Comparison of ENCODE assay signal across 1 cellular context in the genomic region with DNA sequence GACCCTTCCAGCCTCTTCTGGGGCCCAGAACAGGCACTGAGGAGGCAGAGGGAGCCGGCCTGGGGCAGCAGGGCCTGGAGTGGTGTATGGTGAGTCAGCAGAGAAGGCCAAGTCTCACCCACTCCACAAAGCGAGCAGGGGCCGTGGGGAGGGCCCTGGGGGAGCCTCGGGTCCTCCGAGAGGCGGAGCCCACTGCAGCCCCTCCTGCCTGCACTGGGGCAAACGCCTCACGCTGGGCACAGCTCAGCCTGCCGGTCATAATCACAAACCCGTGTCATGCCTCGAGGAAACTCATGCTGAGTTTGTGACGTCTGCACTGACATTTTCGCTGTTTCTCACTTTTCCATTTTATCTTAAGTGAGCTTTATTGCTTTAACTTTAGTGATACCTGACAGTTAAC.
TF ChIP-seq lines count a peak whose summit lies in the region.

No MANE protein-coding gene starts in this region.

TF ChIP-seq in K562, 482 proteins besides CTCF, POLR2A, EP300 and RAD21 (continues in another document):
- no peak for TF ChIP-seq ILK (tag; IDR thresholded peaks at IDR 0.05; ENCODE audit: borderline replicate concordance, low read depth)
- no peak for TF ChIP-seq ARNT (IDR thresholded peaks at IDR 0.05)
- TF ChIP-seq EWSR1 (IDR thresholded peaks at IDR 0.05; ENCODE audit: borderline replicate concordance, low read depth, partially characterized antibody), result no peak
- TF ChIP-seq NFXL1 (CRISPR knock-in tag; IDR thresholded peaks at IDR 0.05), result no peak
- no peak for TF ChIP-seq TRIM25 (IDR thresholded peaks at IDR 0.05; ENCODE audit: borderline replicate concordance)
- TF ChIP-seq ZNF324 (CRISPR knock-in tag; IDR thresholded peaks at IDR 0.05), result no peak
- TF ChIP-seq C11orf30 (IDR thresholded peaks at IDR 0.05; ENCODE audit: low read depth), result peak; percentile 57; the same call in 1 of the 2 replicates
- TF ChIP-seq HOXB6 (CRISPR knock-in tag; IDR thresholded peaks at IDR 0.05; ENCODE audit: borderline replicate concordance), result no peak
- TF ChIP-seq SMAD2 (IDR thresholded peaks at IDR 0.05; ENCODE audit: low read depth, low read length), result no peak
- TF ChIP-seq MCM2 (IDR thresholded peaks at IDR 0.05; ENCODE audit: low read depth), result no peak
- TF ChIP-seq ZSCAN29 (IDR thresholded peaks at IDR 0.05), result no peak
- TF ChIP-seq L3MBTL2 (IDR thresholded peaks at IDR 0.05), result peak; percentile 45; the same call in 1 of the 2 replicates
- TF ChIP-seq PHB (CRISPR knock-in tag; IDR thresholded peaks at IDR 0.05), result no peak
- no peak for TF ChIP-seq BRD4 (IDR thresholded peaks at IDR 0.05)
- TF ChIP-seq ZNF316 (IDR thresholded peaks at IDR 0.05), result peak; percentile 55; the same call in 1 of the 2 replicates
- TF ChIP-seq TBL1XR1 (IDR thresholded peaks at IDR 0.05; ENCODE audit: low read length in 2 of 2), result no peak
- TF ChIP-seq, protein P1, sequence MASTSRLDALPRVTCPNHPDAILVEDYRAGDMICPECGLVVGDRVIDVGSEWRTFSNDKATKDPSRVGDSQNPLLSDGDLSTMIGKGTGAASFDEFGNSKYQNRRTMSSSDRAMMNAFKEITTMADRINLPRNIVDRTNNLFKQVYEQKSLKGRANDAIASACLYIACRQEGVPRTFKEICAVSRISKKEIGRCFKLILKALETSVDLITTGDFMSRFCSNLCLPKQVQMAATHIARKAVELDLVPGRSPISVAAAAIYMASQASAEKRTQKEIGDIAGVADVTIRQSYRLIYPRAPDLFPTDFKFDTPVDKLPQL (IDR thresholded peaks at IDR 0.05; ENCODE audit: extremely low read depth, insufficient read length), result no peak
- TF ChIP-seq EGR1 (conservative IDR thresholded peaks at IDR 0.05), result no peak
- no peak for TF ChIP-seq FOXK2 (conservative IDR thresholded peaks at IDR 0.05 in 1 of 2, IDR thresholded peaks at IDR 0.05 in 1 of 2; ENCODE audit: low read depth in 2 of 2)
- no peak for TF ChIP-seq DMBX1 (CRISPR knock-in tag; IDR thresholded peaks at IDR 0.05; ENCODE audit: borderline replicate concordance)
- TF ChIP-seq TAL1 (IDR thresholded peaks at IDR 0.05), result no peak
- no peak for TF ChIP-seq ZNF561 (CRISPR knock-in tag; conservative IDR thresholded peaks at IDR 0.05)
- no peak for TF ChIP-seq PHF8 (IDR thresholded peaks at IDR 0.05; ENCODE audit: borderline replicate concordance, low read length)
- TF ChIP-seq DDX20 (tag; IDR thresholded peaks at IDR 0.05; ENCODE audit: low read depth), result no peak
- TF ChIP-seq, protein P2, sequence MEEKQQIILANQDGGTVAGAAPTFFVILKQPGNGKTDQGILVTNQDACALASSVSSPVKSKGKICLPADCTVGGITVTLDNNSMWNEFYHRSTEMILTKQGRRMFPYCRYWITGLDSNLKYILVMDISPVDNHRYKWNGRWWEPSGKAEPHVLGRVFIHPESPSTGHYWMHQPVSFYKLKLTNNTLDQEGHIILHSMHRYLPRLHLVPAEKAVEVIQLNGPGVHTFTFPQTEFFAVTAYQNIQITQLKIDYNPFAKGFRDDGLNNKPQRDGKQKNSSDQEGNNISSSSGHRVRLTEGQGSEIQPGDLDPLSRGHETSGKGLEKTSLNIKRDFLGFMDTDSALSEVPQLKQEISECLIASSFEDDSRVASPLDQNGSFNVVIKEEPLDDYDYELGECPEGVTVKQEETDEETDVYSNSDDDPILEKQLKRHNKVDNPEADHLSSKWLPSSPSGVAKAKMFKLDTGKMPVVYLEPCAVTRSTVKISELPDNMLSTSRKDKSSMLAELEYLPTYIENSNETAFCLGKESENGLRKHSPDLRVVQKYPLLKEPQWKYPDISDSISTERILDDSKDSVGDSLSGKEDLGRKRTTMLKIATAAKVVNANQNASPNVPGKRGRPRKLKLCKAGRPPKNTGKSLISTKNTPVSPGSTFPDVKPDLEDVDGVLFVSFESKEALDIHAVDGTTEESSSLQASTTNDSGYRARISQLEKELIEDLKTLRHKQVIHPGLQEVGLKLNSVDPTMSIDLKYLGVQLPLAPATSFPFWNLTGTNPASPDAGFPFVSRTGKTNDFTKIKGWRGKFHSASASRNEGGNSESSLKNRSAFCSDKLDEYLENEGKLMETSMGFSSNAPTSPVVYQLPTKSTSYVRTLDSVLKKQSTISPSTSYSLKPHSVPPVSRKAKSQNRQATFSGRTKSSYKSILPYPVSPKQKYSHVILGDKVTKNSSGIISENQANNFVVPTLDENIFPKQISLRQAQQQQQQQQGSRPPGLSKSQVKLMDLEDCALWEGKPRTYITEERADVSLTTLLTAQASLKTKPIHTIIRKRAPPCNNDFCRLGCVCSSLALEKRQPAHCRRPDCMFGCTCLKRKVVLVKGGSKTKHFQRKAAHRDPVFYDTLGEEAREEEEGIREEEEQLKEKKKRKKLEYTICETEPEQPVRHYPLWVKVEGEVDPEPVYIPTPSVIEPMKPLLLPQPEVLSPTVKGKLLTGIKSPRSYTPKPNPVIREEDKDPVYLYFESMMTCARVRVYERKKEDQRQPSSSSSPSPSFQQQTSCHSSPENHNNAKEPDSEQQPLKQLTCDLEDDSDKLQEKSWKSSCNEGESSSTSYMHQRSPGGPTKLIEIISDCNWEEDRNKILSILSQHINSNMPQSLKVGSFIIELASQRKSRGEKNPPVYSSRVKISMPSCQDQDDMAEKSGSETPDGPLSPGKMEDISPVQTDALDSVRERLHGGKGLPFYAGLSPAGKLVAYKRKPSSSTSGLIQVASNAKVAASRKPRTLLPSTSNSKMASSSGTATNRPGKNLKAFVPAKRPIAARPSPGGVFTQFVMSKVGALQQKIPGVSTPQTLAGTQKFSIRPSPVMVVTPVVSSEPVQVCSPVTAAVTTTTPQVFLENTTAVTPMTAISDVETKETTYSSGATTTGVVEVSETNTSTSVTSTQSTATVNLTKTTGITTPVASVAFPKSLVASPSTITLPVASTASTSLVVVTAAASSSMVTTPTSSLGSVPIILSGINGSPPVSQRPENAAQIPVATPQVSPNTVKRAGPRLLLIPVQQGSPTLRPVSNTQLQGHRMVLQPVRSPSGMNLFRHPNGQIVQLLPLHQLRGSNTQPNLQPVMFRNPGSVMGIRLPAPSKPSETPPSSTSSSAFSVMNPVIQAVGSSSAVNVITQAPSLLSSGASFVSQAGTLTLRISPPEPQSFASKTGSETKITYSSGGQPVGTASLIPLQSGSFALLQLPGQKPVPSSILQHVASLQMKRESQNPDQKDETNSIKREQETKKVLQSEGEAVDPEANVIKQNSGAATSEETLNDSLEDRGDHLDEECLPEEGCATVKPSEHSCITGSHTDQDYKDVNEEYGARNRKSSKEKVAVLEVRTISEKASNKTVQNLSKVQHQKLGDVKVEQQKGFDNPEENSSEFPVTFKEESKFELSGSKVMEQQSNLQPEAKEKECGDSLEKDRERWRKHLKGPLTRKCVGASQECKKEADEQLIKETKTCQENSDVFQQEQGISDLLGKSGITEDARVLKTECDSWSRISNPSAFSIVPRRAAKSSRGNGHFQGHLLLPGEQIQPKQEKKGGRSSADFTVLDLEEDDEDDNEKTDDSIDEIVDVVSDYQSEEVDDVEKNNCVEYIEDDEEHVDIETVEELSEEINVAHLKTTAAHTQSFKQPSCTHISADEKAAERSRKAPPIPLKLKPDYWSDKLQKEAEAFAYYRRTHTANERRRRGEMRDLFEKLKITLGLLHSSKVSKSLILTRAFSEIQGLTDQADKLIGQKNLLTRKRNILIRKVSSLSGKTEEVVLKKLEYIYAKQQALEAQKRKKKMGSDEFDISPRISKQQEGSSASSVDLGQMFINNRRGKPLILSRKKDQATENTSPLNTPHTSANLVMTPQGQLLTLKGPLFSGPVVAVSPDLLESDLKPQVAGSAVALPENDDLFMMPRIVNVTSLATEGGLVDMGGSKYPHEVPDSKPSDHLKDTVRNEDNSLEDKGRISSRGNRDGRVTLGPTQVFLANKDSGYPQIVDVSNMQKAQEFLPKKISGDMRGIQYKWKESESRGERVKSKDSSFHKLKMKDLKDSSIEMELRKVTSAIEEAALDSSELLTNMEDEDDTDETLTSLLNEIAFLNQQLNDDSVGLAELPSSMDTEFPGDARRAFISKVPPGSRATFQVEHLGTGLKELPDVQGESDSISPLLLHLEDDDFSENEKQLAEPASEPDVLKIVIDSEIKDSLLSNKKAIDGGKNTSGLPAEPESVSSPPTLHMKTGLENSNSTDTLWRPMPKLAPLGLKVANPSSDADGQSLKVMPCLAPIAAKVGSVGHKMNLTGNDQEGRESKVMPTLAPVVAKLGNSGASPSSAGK (IDR thresholded peaks at IDR 0.05), result peak; percentile 16; the same call in 1 of the 2 replicates
- TF ChIP-seq, protein P3, sequence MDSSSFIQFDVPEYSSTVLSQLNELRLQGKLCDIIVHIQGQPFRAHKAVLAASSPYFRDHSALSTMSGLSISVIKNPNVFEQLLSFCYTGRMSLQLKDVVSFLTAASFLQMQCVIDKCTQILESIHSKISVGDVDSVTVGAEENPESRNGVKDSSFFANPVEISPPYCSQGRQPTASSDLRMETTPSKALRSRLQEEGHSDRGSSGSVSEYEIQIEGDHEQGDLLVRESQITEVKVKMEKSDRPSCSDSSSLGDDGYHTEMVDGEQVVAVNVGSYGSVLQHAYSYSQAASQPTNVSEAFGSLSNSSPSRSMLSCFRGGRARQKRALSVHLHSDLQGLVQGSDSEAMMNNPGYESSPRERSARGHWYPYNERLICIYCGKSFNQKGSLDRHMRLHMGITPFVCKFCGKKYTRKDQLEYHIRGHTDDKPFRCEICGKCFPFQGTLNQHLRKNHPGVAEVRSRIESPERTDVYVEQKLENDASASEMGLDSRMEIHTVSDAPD (CRISPR knock-in tag; IDR thresholded peaks at IDR 0.05), result no peak
- TF ChIP-seq LCOR (CRISPR knock-in tag; IDR thresholded peaks at IDR 0.05), result no peak
- TF ChIP-seq BDP1 (IDR thresholded peaks at IDR 0.05; ENCODE audit: insufficient read depth, insufficient read length), result no peak
- TF ChIP-seq SMARCA5 (IDR thresholded peaks at IDR 0.05), result no peak
- TF ChIP-seq POLR2AphosphoS5 (IDR thresholded peaks at IDR 0.05; ENCODE audit: control insufficient read depth, insufficient read depth, low read depth, low read length), result no peak
- no peak for TF ChIP-seq CHAMP1 (IDR thresholded peaks at IDR 0.05)
- TF ChIP-seq XRCC3 (IDR thresholded peaks at IDR 0.05), result no peak
- TF ChIP-seq ZNF57 (CRISPR knock-in tag; IDR thresholded peaks at IDR 0.05), result no peak
- TF ChIP-seq XRCC4 (IDR thresholded peaks at IDR 0.05; ENCODE audit: extremely low read depth, insufficient read depth, insufficient read length), result no peak
- peak; percentile 43; the same call in 1 of the 2 replicates for TF ChIP-seq NFE2 (IDR thresholded peaks at IDR 0.05; ENCODE audit: low read depth)
- no peak for TF ChIP-seq ATF1 (CRISPR knock-in tag; IDR thresholded peaks at IDR 0.05)
- TF ChIP-seq ATF1 (tag; IDR thresholded peaks at IDR 0.05), result 0 out of 2 replicates have a peak, but pooled peaks have one; percentile 31
- no peak for TF ChIP-seq ZNF583 (CRISPR knock-in tag; IDR thresholded peaks at IDR 0.05)
- no peak for TF ChIP-seq ATF3 (IDR thresholded peaks at IDR 0.05)
- no peak for TF ChIP-seq ATF3 (CRISPR knock-in tag; conservative IDR thresholded peaks at IDR 0.05)
- no peak for TF ChIP-seq SIRT6 (IDR thresholded peaks at IDR 0.05; ENCODE audit: low read depth, low read length)
- TF ChIP-seq KHSRP (IDR thresholded peaks at IDR 0.05), result no peak
